ENCODE assay signal across 9 cellular contexts in genomic region chr14:68143341-68143807, GRCh38.
DNase-seq lines count a peak whose midpoint lies in the region; ATAC-seq, FAIRE-seq and TF ChIP-seq lines count a peak whose summit lies in the region.
"Had no signal": no experiment of that assay in that cellular context is flagged by ENCODE, and none has a peak within 500 bp of the region (broad histone marks: within the 10 kb centered on the region; RNA-seq: fewer than 3 reads in every experiment).

No MANE protein-coding gene starts in this region.

- in situ Hi-C loops in HAP-1 (cut with MboI; ENCODE audit: low sequenced_read_pairs), result no loop called here

- WGBS in adipose tissue, 3 donors, result 29 to 38% (median 34%) methylated on average over 3 of the region's 3 CpGs
- WGBS in hepatocyte (ENCODE audit: low lambda C conversion rate, missing lambda C conversion rate), result 74% methylated on average over 3 of the region's 3 CpGs
- 41 to 47% (median 44%) methylated on average over 3 of the region's 3 CpGs for WGBS in small intestine, 3 donors

- FAIRE-seq in small intestine (lab: Jason Lieb, UNC), result no peak

- no peaks in the 10 kb centered on the region for H3K27me3 ChIP-seq in hepatocyte
- no peaks in the 10 kb centered on the region for H3K27me3 ChIP-seq in small intestine (ENCODE audit: control insufficient read depth in 2 of 2, insufficient read depth in 2 of 2, low read length in 2 of 2)
- H3K27me3 ChIP-seq in HAP-1 (ENCODE audit: low read depth), result no peaks in the 10 kb centered on the region
- no peaks in the 10 kb centered on the region for H3K27me3 ChIP-seq in CD8-positive, alpha-beta memory T cell (ENCODE audit: insufficient read depth, low read length, poor library complexity, severe bottlenecking)

- H3K27ac ChIP-seq in adipose tissue (ENCODE audit: low read depth, low read length) (peak overlapping the region; percentile 86), hepatocyte (peak overlapping the region; percentile 93), small intestine (ENCODE audit: low read depth in 1 of 2, low read length in 1 of 2) (peak overlapping the region; percentile 36 to 87)
- H3K27ac ChIP-seq in CD8-positive, alpha-beta memory T cell (ENCODE audit: low read depth, low read length), result no peak overlapping the region

- H3K36me3 ChIP-seq in hepatocyte (replicated peaks; ENCODE audit: insufficient read depth, low read depth) (no peaks in the 10 kb centered on the region), small intestine (ENCODE audit: control insufficient read depth in 2 of 2, insufficient read depth in 2 of 2, low read length in 2 of 2) (no peaks in the 10 kb centered on the region), HAP-1 (replicated peaks) (no peaks in the 10 kb centered on the region)
- no peaks in the 10 kb centered on the region for H3K36me3 ChIP-seq in CD8-positive, alpha-beta memory T cell (ENCODE audit: insufficient read depth, low read length)

- H3K4me3 Mint-ChIP-seq in CD8-positive, alpha-beta memory T cell, result no peak overlapping the region
- H3K4me3 Mint-ChIP-seq: activated naive CD8-positive, alpha-beta T cell treated with anti-CD3 and anti-CD28 coated beads, Interleukin-2, amount 10 ng/mL, durations not matched to agents 7 days and 5 days had no signal

- H3K4me2 ChIP-seq in hepatocyte, result no peak overlapping the region

- CTCF ChIA-PET in CD8-positive, alpha-beta memory T cell (lab: Charles Lee), result no interaction called here

- H3K9me3 Mint-ChIP-seq in CD8-positive, alpha-beta memory T cell, result peaks cover 0 to 8% (median 2%) of the 10 kb centered on the region in 5 donors

- H3K9me3 ChIP-seq in hepatocyte (ENCODE audit: low read depth) (no peaks in the 10 kb centered on the region), small intestine (ENCODE audit: control insufficient read depth, low read depth) (no peaks in the 10 kb centered on the region), HAP-1 (no peaks in the 10 kb centered on the region)
- no peaks in the 10 kb centered on the region for H3K9me3 ChIP-seq in CD8-positive, alpha-beta memory T cell (ENCODE audit: low read length)

- no peak overlapping the region for H2AFZ ChIP-seq in hepatocyte

- no peaks in the 10 kb centered on the region for H3K79me2 ChIP-seq in hepatocyte

- peaks cover under 1 to 12% (median 6%) of the 10 kb centered on the region in 3 donors for H3K36me3 Mint-ChIP-seq in CD8-positive, alpha-beta memory T cell

- H3K4me1 Mint-ChIP-seq in CD8-positive, alpha-beta memory T cell, result peaks cover 3 to 23% (median 6%) of the 10 kb centered on the region in 3 donors

- H4K20me1 ChIP-seq in hepatocyte (ENCODE audit: insufficient read depth, poor library complexity, severe bottlenecking), result no peaks in the 10 kb centered on the region

- H3K27me3 Mint-ChIP-seq in CD8-positive, alpha-beta memory T cell, result no peaks in the 10 kb centered on the region
- H3K27me3 Mint-ChIP-seq: activated naive CD8-positive, alpha-beta T cell treated with anti-CD3 and anti-CD28 coated beads, Interleukin-2, amount 10 ng/mL, durations not matched to agents 7 days and 5 days had no signal

- POLR2A ChIA-PET in CD8-positive, alpha-beta memory T cell (lab: Charles Lee), result no interaction called here

- no peak for ATAC-seq in GM18867 (IDR thresholded peaks at IDR 0.05; ENCODE audit: unreplicated experiment)
- no peak for ATAC-seq in HG03354 (IDR thresholded peaks at IDR 0.05; ENCODE audit: poor library complexity, severe bottlenecking, unreplicated experiment)

- peaks cover 76% of the 10 kb centered on the region for H3K4me1 ChIP-seq in hepatocyte (ENCODE audit: insufficient read depth)
- peaks cover 3 to 16% of the 10 kb centered on the region in 2 donors for H3K4me1 ChIP-seq in small intestine (ENCODE audit: control insufficient read depth in 2 of 2, insufficient read depth in 1 of 2, low read depth in 1 of 2, low read length in 1 of 2)
- H3K4me1 ChIP-seq in HAP-1, result peaks cover 12% of the 10 kb centered on the region
- no peaks in the 10 kb centered on the region for H3K4me1 ChIP-seq in CD8-positive, alpha-beta memory T cell (ENCODE audit: insufficient read depth, low read length)

- H3K4me3 ChIP-seq in hepatocyte (no peak overlapping the region), small intestine (ENCODE audit: low read depth in 1 of 2, low read length in 2 of 2) (no peak overlapping the region), HAP-1 (no peak overlapping the region)
- no peak overlapping the region for H3K4me3 ChIP-seq in CD8-positive, alpha-beta memory T cell (ENCODE audit: low read length)

- peak overlapping the region in 1 of 8 donors; percentile 80 for H3K27ac Mint-ChIP-seq in CD8-positive, alpha-beta memory T cell
- H3K27ac Mint-ChIP-seq: activated naive CD8-positive, alpha-beta T cell treated with anti-CD3 and anti-CD28 coated beads, Interleukin-2, amount 10 ng/mL, durations not matched to agents 7 days and 5 days had no signal

- no peak for TF ChIP-seq CTCF in hepatocyte (IDR thresholded peaks at IDR 0.05; ENCODE audit: poor library complexity)

- no peaks in the 10 kb centered on the region for H3K9me2 ChIP-seq in hepatocyte (replicated peaks; ENCODE audit: insufficient read depth)

- DNase-seq in HCEC 1CT (peak; percentile 38), hepatocyte (ENCODE audit: low spot score) (peak; percentile 27), small intestine (peak; percentile 90), HAP-1 (ENCODE audit: low spot score in 2 of 2) (no peak)
- DNase-seq in CD8-positive, alpha-beta memory T cell, result no peak
- DNase-seq: activated naive CD8-positive, alpha-beta T cell treated with anti-CD3 and anti-CD28 coated beads, Interleukin-2, amount 10 ng/mL, durations not matched to agents 7 days and 5 days had no signal

Comparison
In these comparisons a context has a peak if more than half of its experiments do, and no peak if none do; other contexts are left out.
1. DNase-seq: peak in HCEC 1CT (single experiment), hepatocyte (single experiment) and small intestine (single experiment); none in HAP-1 (0 of 2) and CD8-positive, alpha-beta memory T cell (0 of 5).